In the genomic region with DNA sequence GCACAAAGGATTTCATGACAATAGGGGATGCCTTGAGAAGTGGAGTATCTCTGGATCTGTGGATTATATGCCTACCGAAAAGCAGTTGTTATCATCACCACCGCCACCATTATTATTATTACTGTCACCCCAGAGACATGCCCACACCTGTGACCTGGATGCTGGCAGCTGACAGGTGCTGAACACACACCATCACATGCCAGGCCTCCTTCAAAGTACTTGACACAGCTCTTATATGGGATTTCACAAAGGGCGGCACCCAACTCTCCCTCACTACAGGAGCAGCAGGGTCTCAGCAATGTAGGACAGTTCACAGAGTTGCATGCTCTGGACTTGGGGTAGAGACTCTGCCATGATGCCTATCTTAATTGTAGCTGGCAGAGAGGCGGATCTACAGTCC, we compare ENCODE assay signal across 20 cellular contexts. TPM values are rescaled to one million over a fixed set of nuclear protein-coding genes. Genes with fewer than 3 reads are reported as not detected.
DNase-seq lines count a peak whose midpoint lies in the region; ATAC-seq, FAIRE-seq and TF ChIP-seq lines count a peak whose summit lies in the region.
"Had no signal": no experiment of that assay in that cellular context is flagged by ENCODE, and none has a peak within 500 bp of the region (broad histone marks: within the 10 kb centered on the region; RNA-seq: fewer than 3 reads in every experiment).

No MANE protein-coding gene starts in this region.

- H3K27ac ChIP-seq in left lung (no peak overlapping the region), stomach (no peak overlapping the region)
- H3K27ac ChIP-seq: 22Rv1; A549; BLaER1 treated with 17β-estradiol and CSF1 and Interleukin-3, amounts not matched to agents 10 nM and 100 nM had no signal

- H3K4me3 ChIP-seq in left lung, result no peak overlapping the region
- H3K4me3 ChIP-seq in stomach, result no peak overlapping the region
- no peak overlapping the region for H3K4me3 ChIP-seq in BE2C (ENCODE audit: low read depth, low read length)
- H3K4me3 ChIP-seq: A549; BLaER1 treated with 17β-estradiol and CSF1 and Interleukin-3, amounts not matched to agents 10 nM and 100 nM; HAP-1 had no signal

- 91 to 97% (median 95%) methylated on average over 4 of the region's 4 CpGs; no CpG with 5 or more reads in 1 of the 5 donors for WGBS in stomach, 5 donors

- H3K4me1 ChIP-seq in left lung (no peaks in the 10 kb centered on the region), stomach (peaks cover 0 to 3% (median 0%) of the 10 kb centered on the region in 4 donors), BE2C (no peaks in the 10 kb centered on the region)
- H3K4me1 ChIP-seq: A549, HAP-1 had no signal

- TF ChIP-seq CTCF in left lung (IDR thresholded peaks at IDR 0.05) (no peak), stomach (IDR thresholded peaks at IDR 0.05) (no peak), BE2C (IDR thresholded peaks at IDR 0.05; ENCODE audit: low read depth, low read length) (no peak)

- peak; percentile 16 for DNase-seq in DMS79 treated with DMSO at 0.1 percent for 48 hours (lab: John Stamatoyannopoulos, UW)
- no peak for DNase-seq in DMS79 (lab: John Stamatoyannopoulos, UW)
- no peak for DNase-seq in left lung
- peak; percentile 13 for DNase-seq in stomach
- DNase-seq in NCI-H2227 (lab: John Stamatoyannopoulos, UW; ENCODE audit: unreplicated experiment), result no peak
- no peak for DNase-seq in H54 (ENCODE audit: insufficient read length, low spot score)
- no peak for DNase-seq in BE2C
- DNase-seq: Calu3 had no signal

- no peak for TF ChIP-seq EP300 in stomach (IDR thresholded peaks at IDR 0.05)

- TF ChIP-seq POLR2A in stomach (IDR thresholded peaks at IDR 0.05), result no peak
- TF ChIP-seq POLR2A in H54 (IDR thresholded peaks at IDR 0.05; ENCODE audit: low read depth, low read length), result no peak

- no peak for FAIRE-seq in H54 (lab: Jason Lieb, UNC)
- FAIRE-seq: G401.6, GM12892, GM18507, H1, HepG2 had no signal

- H3K27me3 ChIP-seq in left lung, result peaks cover 0 to 15% of the 10 kb centered on the region in 2 donors
- no peaks in the 10 kb centered on the region for H3K27me3 ChIP-seq in stomach
- H3K27me3 ChIP-seq in BE2C, result no peaks in the 10 kb centered on the region
- H3K27me3 ChIP-seq: BLaER1 treated with 17β-estradiol and CSF1 and Interleukin-3, amounts not matched to agents 10 nM and 100 nM had no signal

- ATAC-seq in left lung, result peak; percentile 87
- ATAC-seq: A549; CD8-positive, alpha-beta T cell; HepG2 had no signal

- intact Hi-C loops in left lung (cut with DNase I) (no loop called here), stomach (cut with DNase I; ENCODE audit: low total_unique reads) (no loop called here)

- H3K36me3 ChIP-seq in left lung, result no peaks in the 10 kb centered on the region
- H3K36me3 ChIP-seq in stomach, result no peaks in the 10 kb centered on the region
- no peaks in the 10 kb centered on the region for H3K36me3 ChIP-seq in BE2C
- H3K36me3 ChIP-seq: BLaER1 treated with 17β-estradiol and CSF1 and Interleukin-3, amounts not matched to agents 10 nM and 100 nM; HAP-1 had no signal

- H3K9me3 ChIP-seq in left lung (peaks cover 0 to 6% of the 10 kb centered on the region in 2 donors), stomach (no peaks in the 10 kb centered on the region), BE2C (no peaks in the 10 kb centered on the region)
- H3K9me3 ChIP-seq: A549, HAP-1 had no signal

RNA-seq across cellular contexts. Expression of gene GPR42, which starts 5.6 kb away (rescaled TPM):
- total RNA-seq in left lung (not detected), stomach (not detected)
- polyA plus RNA-seq in stomach, result under 1 TPM in 1 of 3 donors, not detected in 2; 0.19 TPM
- polyA plus RNA-seq in BE2C (2012; ENCODE audit: insufficient read depth, insufficient read length, low read depth), result 2.6 TPM
- total RNA-seq: Calu3; CD8-positive, alpha-beta T cell; H1; HepG2 had no signal
- polyA plus RNA-seq: A549, AG04450, H1, HepG2, IgD-negative memory B cell had no signal

RNA-seq across cellular contexts. Expression of gene FFAR3, which starts 7.0 kb away (rescaled TPM):
- total RNA-seq in left lung (1 to 10 TPM in 1 of 2 donors, not detected in 1; 1.6 TPM), stomach (not detected)
- under 1 TPM in 2 of 3 donors, not detected in 1; 0.30 to 0.56 TPM for polyA plus RNA-seq in stomach
- 8.6 TPM for polyA plus RNA-seq in BE2C (2012; ENCODE audit: insufficient read depth, insufficient read length, low read depth)
- total RNA-seq: Calu3; CD8-positive, alpha-beta T cell; H1; HepG2 had no signal
- polyA plus RNA-seq: A549, AG04450, H1, HepG2, IgD-negative memory B cell had no signal

RNA-seq across cellular contexts. Expression of gene FFAR1, which starts 17.6 kb away (rescaled TPM):
- not detected for total RNA-seq in left lung
- total RNA-seq in stomach, result under 1 TPM in 1 of 5 donors, not detected in 4; 0.18 TPM
- not detected for polyA plus RNA-seq in stomach
- not detected for polyA plus RNA-seq in BE2C (2012; ENCODE audit: insufficient read depth, insufficient read length, low read depth)
- total RNA-seq: Calu3, H1, HepG2 had no signal
- polyA plus RNA-seq: A549, AG04450, H1, HepG2 had no signal

RNA-seq across cellular contexts. Expression of gene CD22, which starts 36.3 kb away (rescaled TPM):
- 10 to 100 TPM in 1 of 2 donors, 1 to 10 TPM in 1; 6.5 to 13.8 TPM for total RNA-seq in left lung
- 1 to 10 TPM in 2 of 5 donors, not detected in 3; 3.1 to 5.7 TPM for total RNA-seq in stomach
- 1 to 10 TPM; 2.0 to 5.5 (median 4.0) TPM for polyA plus RNA-seq in stomach
- 0.88 TPM for polyA plus RNA-seq in BE2C (2012; ENCODE audit: insufficient read depth, insufficient read length, low read depth)
- polyA plus RNA-seq: AG04450 had no signal

Comparison
In these comparisons a context has a peak if more than half of its experiments do, and no peak if none do; other contexts are left out.
1. DNase-seq: peak in DMS79 treated with DMSO at 0.1 percent for 48 hours (single experiment) and stomach (single experiment); none in DMS79 (single experiment), left lung (0 of 2), NCI-H2227 (single experiment), H54 (single experiment) and BE2C (single experiment).